Comparison of ENCODE assay signal across 8 cellular contexts in genomic region chr6:32195902-32196681, GRCh38. TPM values are rescaled to one million over a fixed set of nuclear protein-coding genes. Genes with fewer than 3 reads are reported as not detected.
DNase-seq lines count a peak whose midpoint lies in the region; ATAC-seq and TF ChIP-seq lines count a peak whose summit lies in the region.

No MANE protein-coding gene starts in this region.

- intact Hi-C loops in upper lobe of right lung (cut with DNase I), result no loop called here

- peak overlapping the region; percentile 86 for H3K4me3 ChIP-seq in upper lobe of right lung

- no peaks in the 10 kb centered on the region for H3K27me3 ChIP-seq in upper lobe of right lung

- no peak for TF ChIP-seq RAD21 in Ishikawa (IDR thresholded peaks at IDR 0.05; ENCODE audit: low read depth)

- peaks cover 37% of the 10 kb centered on the region for H3K4me1 ChIP-seq in upper lobe of right lung

- H3K36me3 ChIP-seq in upper lobe of right lung, result no peaks in the 10 kb centered on the region

- peak; percentile 22 for ATAC-seq in GM21576 (IDR thresholded peaks at IDR 0.05; ENCODE audit: unreplicated experiment)
- ATAC-seq in activated naive CD4-positive, alpha-beta T cell treated with anti-CD3 and anti-CD28 coated beads, Interleukin-2, amount 50 U/mL, for 72 hours, result peak; percentile 85 to 89
- peak; percentile 6 for ATAC-seq in upper lobe of right lung

- H3K27ac Mint-ChIP-seq in activated naive CD4-positive, alpha-beta T cell treated with anti-CD3 and anti-CD28 coated beads, Interleukin-2, amount 50 U/mL, for 72 hours, result peak overlapping the region; percentile 99 to 100

- TF ChIP-seq CTCF in upper lobe of right lung (IDR thresholded peaks at IDR 0.05), result peak; percentile 4

- peaks cover 9 to 16% of the 10 kb centered on the region in 2 donors for H3K36me3 Mint-ChIP-seq in activated naive CD4-positive, alpha-beta T cell treated with anti-CD3 and anti-CD28 coated beads, Interleukin-2, amount 50 U/mL, for 72 hours

- H3K9me3 ChIP-seq in upper lobe of right lung, result no peaks in the 10 kb centered on the region

- DNase-seq in ELF-1 (ENCODE audit: low read depth, low spot score), result peak; percentile 91
- DNase-seq in RPMI7951 (ENCODE audit: low read depth), result peak; percentile 89
- DNase-seq in activated naive CD4-positive, alpha-beta T cell treated with anti-CD3 and anti-CD28 coated beads, Interleukin-2, amount 50 U/mL, for 72 hours (ENCODE audit: low spot score in 2 of 2), result peak in 1 of 2 donors; percentile 54
- DNase-seq in glomerular visceral epithelial cell (ENCODE audit: extremely low spot score), result peak; percentile 80
- DNase-seq in nucleus accumbens (lab: John Stamatoyannopoulos, UW), result peak in 55 of 56 donors; percentile 53 to 98 (median 90)
- DNase-seq in upper lobe of right lung, result peak; percentile 93

- no peak for TF ChIP-seq EP300 in Ishikawa (IDR thresholded peaks at IDR 0.05; ENCODE audit: borderline replicate concordance)

- H3K27ac ChIP-seq in upper lobe of right lung, result peak overlapping the region; percentile 100

- no peaks in the 10 kb centered on the region for H3K9me3 Mint-ChIP-seq in activated naive CD4-positive, alpha-beta T cell treated with anti-CD3 and anti-CD28 coated beads, Interleukin-2, amount 50 U/mL, for 72 hours

TF ChIP-seq in Ishikawa, 13 proteins besides CTCF, POLR2A, EP300 and RAD21:
- TF ChIP-seq TCF12 (IDR thresholded peaks at IDR 0.05; ENCODE audit: low read depth) (no peak), NFIC (IDR thresholded peaks at IDR 0.05) (no peak), TAF1 (IDR thresholded peaks at IDR 0.05; ENCODE audit: low read depth) (peak; percentile 53; the same call in 1 of the 2 replicates), USF1 (IDR thresholded peaks at IDR 0.05) (no peak), TEAD4 (IDR thresholded peaks at IDR 0.05) (no peak), YY1 (IDR thresholded peaks at IDR 0.05; ENCODE audit: low read depth) (no peak), FOXM1 (IDR thresholded peaks at IDR 0.05; ENCODE audit: borderline replicate concordance, low read depth) (no peak), REST (IDR thresholded peaks at IDR 0.05; ENCODE audit: low read depth) (no peak), EGR1 (IDR thresholded peaks at IDR 0.05) (no peak; the same call in 1 of the 2 replicates), CREB1 (IDR thresholded peaks at IDR 0.05; ENCODE audit: low read depth) (peak; percentile 88), CEBPB (IDR thresholded peaks at IDR 0.05) (no peak), ZBTB7A (IDR thresholded peaks at IDR 0.05; ENCODE audit: low read depth) (0 out of 2 replicates have a peak, but pooled peaks have one; percentile 18)
- TF ChIP-seq, protein P1, sequence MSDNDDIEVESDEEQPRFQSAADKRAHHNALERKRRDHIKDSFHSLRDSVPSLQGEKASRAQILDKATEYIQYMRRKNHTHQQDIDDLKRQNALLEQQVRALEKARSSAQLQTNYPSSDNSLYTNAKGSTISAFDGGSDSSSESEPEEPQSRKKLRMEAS (IDR thresholded peaks at IDR 0.05), result peak; percentile 90
TF ChIP-seq in Ishikawa: peak in this region for 4.

RNA-seq across cellular contexts. Expression of gene GPSM3, which starts 3.6 kb away (rescaled TPM):
- 4.1 and 5.8 TPM in 2 replicates for total RNA-seq in RPMI7951 (2014; rRNA removed; shearing (Covaris generic))
- total RNA-seq in activated naive CD4-positive, alpha-beta T cell treated with anti-CD3 and anti-CD28 coated beads, Interleukin-2, amount 50 U/mL, for 72 hours, result 100 to 1,000 TPM in 1 of 2 donors, 10 to 100 TPM in 1; 84.9 to 151 TPM
- 51.9 TPM for total RNA-seq in upper lobe of right lung

RNA-seq across cellular contexts. Expression of gene PBX2, which starts 6.1 kb away (rescaled TPM):
- 14.4 and 15.7 TPM in 2 replicates for total RNA-seq in RPMI7951 (2014; rRNA removed; shearing (Covaris generic))
- 10 to 100 TPM; 65.4 to 88.7 TPM for total RNA-seq in activated naive CD4-positive, alpha-beta T cell treated with anti-CD3 and anti-CD28 coated beads, Interleukin-2, amount 50 U/mL, for 72 hours
- 100 TPM for total RNA-seq in upper lobe of right lung

RNA-seq across cellular contexts. Expression of gene AGER, which starts 12.0 kb away (rescaled TPM):
- total RNA-seq in RPMI7951 (2014; rRNA removed; shearing (Covaris generic)), result 0.98 and 1.6 TPM in 2 replicates
- 10 to 100 TPM; 21.6 to 26.3 TPM for total RNA-seq in activated naive CD4-positive, alpha-beta T cell treated with anti-CD3 and anti-CD28 coated beads, Interleukin-2, amount 50 U/mL, for 72 hours
- 1,590 TPM for total RNA-seq in upper lobe of right lung

RNA-seq across cellular contexts. Expression of gene RNF5, which starts 17.9 kb away (rescaled TPM):
- total RNA-seq in RPMI7951 (2014; rRNA removed; shearing (Covaris generic)), result 106 and 113 TPM in 2 replicates
- total RNA-seq in activated naive CD4-positive, alpha-beta T cell treated with anti-CD3 and anti-CD28 coated beads, Interleukin-2, amount 50 U/mL, for 72 hours, result 10 to 100 TPM; 62.6 to 86.2 TPM
- 44.6 TPM for total RNA-seq in upper lobe of right lung

RNA-seq across cellular contexts. Expression of gene AGPAT1, which starts 20.2 kb away (rescaled TPM):
- 59.4 and 82.3 TPM in 2 replicates for total RNA-seq in RPMI7951 (2014; rRNA removed; shearing (Covaris generic))
- total RNA-seq in activated naive CD4-positive, alpha-beta T cell treated with anti-CD3 and anti-CD28 coated beads, Interleukin-2, amount 50 U/mL, for 72 hours, result 10 to 100 TPM; 33.2 to 35.0 TPM
- total RNA-seq in upper lobe of right lung, result 53.0 TPM

Comparison
In these comparisons a context has a peak if more than half of its experiments do, and no peak if none do; other contexts are left out.
1. ATAC-seq: peak in every context shown above with its lines; median percentile 87 in activated naive CD4-positive, alpha-beta T cell treated with anti-CD3 and anti-CD28 coated beads, Interleukin-2, amount 50 U/mL, for 72 hours; 22 in GM21576; 6 in upper lobe of right lung.
2. RNA of gene AGER, which starts 12.0 kb away (total RNA-seq): 1,590 TPM in upper lobe of right lung (single experiment); 21.6 to 26.3 TPM in activated naive CD4-positive, alpha-beta T cell treated with anti-CD3 and anti-CD28 coated beads, Interleukin-2, amount 50 U/mL, for 72 hours and 0.98 to 1.6 TPM in RPMI7951; every median in the first group is over 10 times any median in the second.